Comparison of ENCODE assay signal across 9 cellular contexts in genomic region chr17:17921192-17922082, GRCh38. TPM values are rescaled to one million over a fixed set of nuclear protein-coding genes. Genes with fewer than 3 reads are reported as not detected.
DNase-seq lines count a peak whose midpoint lies in the region; ATAC-seq and TF ChIP-seq lines count a peak whose summit lies in the region.
"Had no signal": no experiment of that assay in that cellular context is flagged by ENCODE, and none has a peak within 500 bp of the region (broad histone marks: within the 10 kb centered on the region; RNA-seq: fewer than 3 reads in every experiment).

No MANE protein-coding gene starts in this region.

- H2AFZ ChIP-seq in PC-9, result no peak overlapping the region

- H3K9me2 ChIP-seq in PC-9 (ENCODE audit: insufficient read depth), result no peaks in the 10 kb centered on the region

- H3K4me3 ChIP-seq in PC-9, result no peak overlapping the region; the same call in 1 of the 2 replicates
- H3K4me3 ChIP-seq in epithelial cell of proximal tubule (ENCODE audit: low read depth, low read length), result no peak overlapping the region
- no peak overlapping the region for H3K4me3 ChIP-seq in mucosa of rectum (ENCODE audit: low read length in 2 of 2)

- H3K27ac ChIP-seq in PC-9, result peak overlapping the region; percentile 86
- H3K27ac ChIP-seq in mucosa of rectum (ENCODE audit: low read depth in 2 of 2, low read length in 2 of 2), result peak overlapping the region; percentile 67 to 72
- H3K27ac ChIP-seq: neutrophil had no signal

- TF ChIP-seq CTCF in PC-9 (conservative IDR thresholded peaks at IDR 0.05), result no peak
- no peak for TF ChIP-seq CTCF in epithelial cell of proximal tubule (conservative IDR thresholded peaks at IDR 0.05; ENCODE audit: low read depth, low read length)

- H3K79me2 ChIP-seq in PC-9 (ENCODE audit: low read depth), result peaks cover 28% of the 10 kb centered on the region

- H3K9me3 ChIP-seq in PC-9 (ENCODE audit: insufficient read depth, low read depth), result no peaks in the 10 kb centered on the region
- H3K9me3 ChIP-seq in mucosa of rectum (ENCODE audit: control insufficient read depth in 2 of 2, low read length in 2 of 2), result no peaks in the 10 kb centered on the region
- H3K9me3 ChIP-seq: neutrophil had no signal

- peaks cover 55% of the 10 kb centered on the region for H3K4me1 ChIP-seq in PC-9 (replicated peaks; ENCODE audit: insufficient read depth)
- H3K4me1 ChIP-seq in mucosa of rectum (ENCODE audit: control insufficient read depth in 2 of 2, insufficient read depth in 2 of 2, low read length in 2 of 2), result peaks cover 22 to 28% of the 10 kb centered on the region in 2 donors

- ATAC-seq in GM18858 (IDR thresholded peaks at IDR 0.05; ENCODE audit: unreplicated experiment) (no peak), HG03097 (IDR thresholded peaks at IDR 0.05; ENCODE audit: low FRiP score, unreplicated experiment) (no peak), GM21526 (IDR thresholded peaks at IDR 0.05; ENCODE audit: low FRiP score, unreplicated experiment) (no peak)

- no peak overlapping the region for H3K9ac ChIP-seq in mucosa of rectum (ENCODE audit: low read depth in 1 of 2, low read length in 2 of 2)

- CTCF ChIA-PET in PC-9 (lab: Charles Lee), result interaction anchor here (1.0 to 2.0 kb wide), 6 partner anchors 25 to 567 kb away, joined by 3 to 23 read pairs (median 4); no protein-coding TSS in a partner anchor

- in situ Hi-C loops in Caki2 (cut with HindIII; ENCODE audit: low pct_unique_long_range_greater_than_20kb, low sequenced_read_pairs), result no loop called here

- POLR2A ChIA-PET in PC-9 (lab: Charles Lee; ENCODE audit: unreplicated experiment), result interaction anchor here (0.6 to 1.2 kb wide), 11 partner anchors 21 to 279 kb away, joined by 3 to 10 read pairs (median 4); partner anchors contain the start of genes DRC3 and TOM1L2

- peak overlapping the region; percentile 67 for H3K4me2 ChIP-seq in PC-9

- no peaks in the 10 kb centered on the region for H3K36me3 ChIP-seq in PC-9 (ENCODE audit: low read depth)
- no peaks in the 10 kb centered on the region for H3K36me3 ChIP-seq in mucosa of rectum (ENCODE audit: control insufficient read depth in 2 of 2, insufficient read depth in 2 of 2, low read length in 2 of 2)
- H3K36me3 ChIP-seq: neutrophil had no signal

- intact Hi-C loops in PC-9 (cut with micrococcal nuclease; ENCODE audit: unreplicated experiment), result loop anchor here (1.0 to 2.0 kb wide), 2 partner anchors 37 to 51 kb away; partner anchors contain the start of genes DRC3 and TOM1L2

- no peaks in the 10 kb centered on the region for H4K20me1 ChIP-seq in PC-9 (ENCODE audit: insufficient read depth)

- H3F3A ChIP-seq in PC-9 (ENCODE audit: insufficient read depth, low read depth), result peaks cover 45% of the 10 kb centered on the region

- H3K27me3 ChIP-seq in PC-9 (ENCODE audit: insufficient read depth, low read depth) (no peaks in the 10 kb centered on the region), mucosa of rectum (ENCODE audit: control insufficient read depth in 2 of 2, insufficient read depth in 2 of 2, low read length in 2 of 2) (no peaks in the 10 kb centered on the region)
- H3K27me3 ChIP-seq: neutrophil had no signal

- DNase-seq in Caki2 (ENCODE audit: low read depth), result peak; percentile 49
- peak; percentile 75 to 99 for DNase-seq in PC-9
- peak; percentile 63 for DNase-seq in epithelial cell of proximal tubule (ENCODE audit: low read depth)
- DNase-seq in NCI-H1092 treated with DMSO at 0.1 percent for 48 hours (lab: John Stamatoyannopoulos, UW), result no peak

- no TSS peak for BruUV-seq in PC-9 (replicated peaks; lab: Mats Ljungman, UMichigan)

RNA-seq across cellular contexts. Expression of gene TOM1L2, which starts 50.8 kb away (rescaled TPM):
- total RNA-seq in Caki2 (2014; rRNA removed; shearing (Covaris generic); ENCODE audit: low replicate concordance), result 4.3 and 6.4 TPM in 2 replicates
- total RNA-seq in PC-9 (2021) (68.5 and 71.8 TPM in 2 replicates), epithelial cell of proximal tubule (13.2 and 19.4 TPM in 2 replicates)

RNA-seq across cellular contexts. Expression of gene DRC3, which starts 51.2 kb away (rescaled TPM):
- 0.03 TPM in 1 of 2 replicates, not detected in the other for total RNA-seq in Caki2 (2014; rRNA removed; shearing (Covaris generic); ENCODE audit: low replicate concordance)
- total RNA-seq in PC-9 (2021) (7.2 and 15.2 TPM in 2 replicates), epithelial cell of proximal tubule (0.06 and 0.72 TPM in 2 replicates)
